ENCODE assay signal across 12 cellular contexts in the genomic region with DNA sequence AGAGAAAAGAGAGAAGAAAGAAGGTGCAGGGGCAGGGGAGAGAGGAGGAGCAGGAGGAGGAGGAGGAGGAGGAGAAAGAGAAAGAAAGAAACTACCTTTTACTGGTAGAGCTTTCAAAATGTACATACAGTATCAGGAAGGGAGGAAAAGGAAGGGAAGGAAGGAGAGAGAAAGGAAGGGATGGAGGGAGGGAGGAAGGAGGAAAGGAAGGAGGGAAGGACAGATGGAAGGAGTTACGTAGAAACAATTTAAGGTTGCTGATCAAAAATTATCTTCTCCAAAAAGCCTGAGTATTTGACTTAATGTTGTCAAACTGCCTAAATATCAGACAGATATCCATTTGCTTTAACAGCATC. TPM values are rescaled to one million over a fixed set of nuclear protein-coding genes. Genes with fewer than 3 reads are reported as not detected.
A peak's percentile ranks its signal among the peaks of the same experiment; 100 is the strongest.
DNase-seq lines count a peak whose midpoint lies in the region; ATAC-seq, FAIRE-seq and TF ChIP-seq lines count a peak whose summit lies in the region.
"Had no signal": no experiment of that assay in that cellular context is flagged by ENCODE, and none has a peak within 500 bp of the region (broad histone marks: within the 10 kb centered on the region; RNA-seq: fewer than 3 reads in every experiment).

No MANE protein-coding gene starts in this region.

- no peak for DNase-seq in Calu3
- no peak for DNase-seq in endothelial cell of umbilical vein (ENCODE audit: low read depth, low spot score)
- no peak for DNase-seq in KG1 (lab: John Stamatoyannopoulos, UW)
- DNase-seq in GM10248 (ENCODE audit: extremely low spot score) = no peak
- no peak for DNase-seq in mesenteric fat pad (ENCODE audit: low spot score)
- no peak for DNase-seq in body of pancreas
- DNase-seq: activated CD8-positive, alpha-beta T cell treated with anti-CD3 and anti-CD28 coated beads, Interleukin-2, amount 10 ng/mL, durations not matched to agents 7 days and 5 days had no signal

- H3K36me3 Mint-ChIP-seq in Calu3 (ENCODE audit: insufficient read depth, unreplicated experiment) = no peaks in the 10 kb centered on the region

- H3K9ac ChIP-seq in endothelial cell of umbilical vein (replicated peaks; ENCODE audit: extremely low read depth, insufficient read depth, low read length) = no peak overlapping the region

- intact Hi-C loops in Calu3 (cut with micrococcal nuclease; ENCODE audit: unreplicated experiment) = no loop called here
- intact Hi-C loops in endothelial cell of umbilical vein (cut with micrococcal nuclease) = no loop called here
- intact Hi-C loops in body of pancreas (cut with DNase I) = no loop called here

- H3K9me3 ChIP-seq in endothelial cell of umbilical vein (replicated peaks; ENCODE audit: control insufficient read depth, insufficient read depth, low read length) (no peaks in the 10 kb centered on the region), body of pancreas (no peaks in the 10 kb centered on the region)
- H3K9me3 ChIP-seq: thyroid gland had no signal

- peak; percentile 42 for FAIRE-seq in endothelial cell of umbilical vein (lab: Jason Lieb, UNC)

- H3K27me3 ChIP-seq in endothelial cell of umbilical vein (ENCODE audit: control insufficient read depth in 2 of 2, insufficient read depth in 2 of 2, low read length in 2 of 2) = no peaks in the 10 kb centered on the region
- no peaks in the 10 kb centered on the region for H3K27me3 ChIP-seq in body of pancreas
- H3K27me3 ChIP-seq: BE2C, thyroid gland had no signal

- H3K4me3 Mint-ChIP-seq in Calu3 (ENCODE audit: low read depth, unreplicated experiment) = no peak overlapping the region
- H3K4me3 Mint-ChIP-seq: activated CD8-positive, alpha-beta T cell treated with anti-CD3 and anti-CD28 coated beads, Interleukin-2, amount 10 ng/mL, durations not matched to agents 7 days and 5 days; central memory CD8-positive, alpha-beta T cell had no signal

- peaks cover 25% of the 10 kb centered on the region for H3K4me1 Mint-ChIP-seq in Calu3 (ENCODE audit: low read depth, unreplicated experiment)
- H3K4me1 Mint-ChIP-seq: central memory CD8-positive, alpha-beta T cell had no signal

- CTCF ChIA-PET in Calu3 (lab: Charles Lee) (interaction anchor here (0.6 to 0.9 kb wide), 2 partner anchors 14 to 78 kb away, joined by 3 to 4 read pairs; no protein-coding TSS in a partner anchor), endothelial cell of umbilical vein (lab: Charles Lee) (interaction anchor here (0.6 to 1.5 kb wide), 10 partner anchors 10 to 383 kb away, joined by 3 to 12 read pairs (median 4); partner anchors contain the start of gene TBC1D9), GM10248 (lab: Yijun Ruan, JAX) (interaction anchor here (1.0 to 3.0 kb wide), 7 partner anchors 9 to 127 kb away, joined by 3 to 16 read pairs (median 4); no protein-coding TSS in a partner anchor)

- 90 to 94% methylated on average over 1 of the region's 1 CpG for WGBS in body of pancreas, 2 donors

- TF ChIP-seq POLR2A in endothelial cell of umbilical vein (IDR thresholded peaks at IDR 0.05; ENCODE audit: low read depth, low read length) (no peak), body of pancreas (IDR thresholded peaks at IDR 0.05) (no peak)

- dilution Hi-C loops in endothelial cell of umbilical vein (cut with MboI; ENCODE audit: extremely low pct_ligation_motif_present, low sequenced_read_pairs) = no loop called here

- peak; percentile 42 for ATAC-seq in GM21723 (IDR thresholded peaks at IDR 0.05; ENCODE audit: unreplicated experiment)
- peak; percentile 25 for ATAC-seq in HG03432 (IDR thresholded peaks at IDR 0.05; ENCODE audit: unreplicated experiment)
- no peak for ATAC-seq in body of pancreas
- ATAC-seq: activated CD8-positive, alpha-beta T cell treated with anti-CD3 and anti-CD28 coated beads, Interleukin-2, amount 10 ng/mL, durations not matched to agents 7 days and 5 days had no signal

- H2AFZ ChIP-seq in endothelial cell of umbilical vein (ENCODE audit: low read depth, low read length) = no peak overlapping the region

- no peaks in the 10 kb centered on the region for H3K9me1 ChIP-seq in endothelial cell of umbilical vein (replicated peaks; ENCODE audit: control insufficient read depth, extremely low read depth, insufficient read depth, low read length)

- peaks cover 47% of the 10 kb centered on the region for H3K79me2 ChIP-seq in endothelial cell of umbilical vein (ENCODE audit: control insufficient read depth, insufficient read depth, low read length)

- H3K36me3 ChIP-seq in endothelial cell of umbilical vein (ENCODE audit: control insufficient read depth in 2 of 2, extremely low read depth in 1 of 2, insufficient read depth in 2 of 2, low read length in 2 of 2) = no peaks in the 10 kb centered on the region
- no peaks in the 10 kb centered on the region for H3K36me3 ChIP-seq in body of pancreas (replicated peaks in 1 of 2; ENCODE audit: insufficient read depth in 1 of 2, low read depth in 2 of 2)
- H3K36me3 ChIP-seq: BE2C, thyroid gland had no signal

- TF ChIP-seq CTCF in Calu3 (IDR thresholded peaks at IDR 0.05; ENCODE audit: unreplicated experiment) (no peak), endothelial cell of umbilical vein (IDR thresholded peaks at IDR 0.05; ENCODE audit: extremely low read depth in 1 of 2, insufficient read depth in 1 of 2, low read depth in 1 of 2, low read length in 2 of 2) (no peak), GM10248 (IDR thresholded peaks at IDR 0.05; ENCODE audit: control extremely low read depth, extremely low read depth, low read depth, missing control alignments) (no peak), body of pancreas (IDR thresholded peaks at IDR 0.05) (no peak)

- no TSS peak for BruUV-seq in Calu3 (replicated peaks; lab: Mats Ljungman, UMichigan)
- BruUV-seq in endothelial cell of umbilical vein (replicated peaks; lab: Mats Ljungman, UMichigan) = no TSS peak

- H3K9me3 Mint-ChIP-seq in Calu3 (ENCODE audit: low read depth, unreplicated experiment) = peaks cover 2% of the 10 kb centered on the region
- H3K9me3 Mint-ChIP-seq: central memory CD8-positive, alpha-beta T cell had no signal

- H3K4me1 ChIP-seq in endothelial cell of umbilical vein (ENCODE audit: control insufficient read depth, extremely low read depth, insufficient read depth, low read length) = peaks cover 25% of the 10 kb centered on the region
- H3K4me1 ChIP-seq in body of pancreas = peaks cover 17% of the 10 kb centered on the region

- peaks cover 1% of the 10 kb centered on the region for H3K27me3 Mint-ChIP-seq in Calu3 (ENCODE audit: unreplicated experiment)

- peak overlapping the region; percentile 6 for H3K27ac Mint-ChIP-seq in Calu3 (ENCODE audit: unreplicated experiment)
- H3K27ac Mint-ChIP-seq: activated CD8-positive, alpha-beta T cell treated with anti-CD3 and anti-CD28 coated beads, Interleukin-2, amount 10 ng/mL, durations not matched to agents 7 days and 5 days had no signal

- POLR2A ChIA-PET in endothelial cell of umbilical vein (lab: Charles Lee) = no interaction called here
- POLR2A ChIA-PET in GM10248 (lab: Yijun Ruan, JAX) = no interaction called here

- H3K4me2 ChIP-seq in endothelial cell of umbilical vein (ENCODE audit: insufficient read depth, low read length) = peak overlapping the region; percentile 81

- H3K27ac ChIP-seq in endothelial cell of umbilical vein (ENCODE audit: insufficient read depth, low read depth, low read length) (peak overlapping the region; percentile 53), body of pancreas (no peak overlapping the region)

- no peak overlapping the region for H3K4me3 ChIP-seq in endothelial cell of umbilical vein (replicated peaks in 1 of 3; ENCODE audit: insufficient read depth in 1 of 3, low read depth in 1 of 3, low read length in 3 of 3)
- H3K4me3 ChIP-seq in body of pancreas = no peak overlapping the region
- H3K4me3 ChIP-seq: thyroid gland had no signal

- H4K20me1 ChIP-seq in endothelial cell of umbilical vein (replicated peaks; ENCODE audit: control insufficient read depth, extremely low read depth, insufficient read depth, low read length) = peaks cover 16% of the 10 kb centered on the region

TF ChIP-seq in endothelial cell of umbilical vein, 7 proteins besides CTCF, POLR2A, EP300 and RAD21:
- TF ChIP-seq POLR2AphosphoS5 (IDR thresholded peaks at IDR 0.05; ENCODE audit: insufficient read depth, low read depth, low read length) (no peak), MYC (IDR thresholded peaks at IDR 0.05; ENCODE audit: low read depth, low read length) (no peak), JUN (IDR thresholded peaks at IDR 0.05; ENCODE audit: borderline replicate concordance, insufficient read depth, insufficient read length, low read depth) (no peak), EZH2 (IDR thresholded peaks at IDR 0.05; ENCODE audit: borderline replicate concordance, low read depth, low read length, severe bottlenecking) (no peak)

RNA-seq across cellular contexts. Expression of gene TBC1D9, which starts 13.4 kb away (rescaled TPM):
- 7.5 and 9.4 TPM in 2 replicates for total RNA-seq in Calu3 (2022)
- total RNA-seq in endothelial cell of umbilical vein = 43.4 and 45.3 TPM in 2 replicates
- 21.7 and 22.7 TPM in 2 replicates for polyA plus RNA-seq in endothelial cell of umbilical vein
- polyA plus RNA-seq in endothelial cell of umbilical vein (2011; cell fraction: cytosol; rRNA removed) = 23.4 and 25.8 TPM in 2 replicates
- polyA plus RNA-seq in endothelial cell of umbilical vein (2011; cell fraction: nucleus; rRNA removed) = 30.4 and 32.7 TPM in 2 replicates
- 32.1 and 38.4 TPM in 2 replicates for polyA plus RNA-seq in endothelial cell of umbilical vein (2012)
- 104 and 116 TPM in 2 replicates for polyA minus RNA-seq in endothelial cell of umbilical vein
- 7.9 TPM for polyA minus RNA-seq in endothelial cell of umbilical vein (2011; cell fraction: cytosol; rRNA and poly(A)+ RNA removed)
- polyA minus RNA-seq in endothelial cell of umbilical vein (2011; cell fraction: nucleus; rRNA and poly(A)+ RNA removed) = 85.7 and 121 TPM in 2 replicates
- 55.5 TPM for total RNA-seq in mesenteric fat pad
- total RNA-seq in body of pancreas = 10 to 100 TPM; 11.2 to 13.5 TPM
- total RNA-seq: activated CD8-positive, alpha-beta T cell treated with anti-CD3 and anti-CD28 coated beads, Interleukin-2, amount 10 ng/mL, durations not matched to agents 7 days and 5 days had no signal
